ENCODE assay signal across 8 cellular contexts in the genomic region with DNA sequence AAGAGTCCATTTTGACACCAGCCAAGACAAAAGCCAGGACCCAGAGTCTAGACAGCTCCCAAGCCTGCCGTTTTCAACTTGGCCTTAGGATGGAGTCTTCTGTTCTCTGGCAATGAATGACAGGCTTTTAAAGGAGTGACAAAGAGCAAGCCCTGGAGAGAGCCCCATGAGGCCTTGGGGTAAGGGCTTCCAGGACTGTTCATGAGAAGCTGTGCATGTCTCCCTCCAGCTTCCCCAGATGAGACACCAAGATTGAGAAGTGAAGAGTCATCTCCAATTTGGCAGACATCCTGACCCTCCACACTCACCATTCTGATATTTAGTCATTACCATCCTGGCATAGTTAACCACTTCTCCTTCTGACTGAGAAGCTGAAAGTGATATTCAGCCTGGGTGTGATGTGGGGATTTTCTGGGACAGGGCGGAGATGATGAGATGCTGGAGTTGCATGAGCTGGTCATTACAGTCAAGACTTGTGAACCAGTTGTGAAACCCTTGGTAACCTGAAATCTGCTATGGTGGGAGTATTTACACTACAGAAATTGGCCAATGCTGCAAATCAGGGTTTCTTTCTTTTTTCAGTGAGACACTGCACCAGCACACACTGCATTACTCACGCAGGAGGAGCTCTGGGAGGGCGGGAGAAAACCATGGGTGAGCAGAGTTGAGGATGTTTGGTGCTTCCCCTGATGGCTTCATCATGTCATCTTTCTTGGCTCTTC.
DNase-seq lines count a peak whose midpoint lies in the region; ATAC-seq and TF ChIP-seq lines count a peak whose summit lies in the region.

No MANE protein-coding gene starts in this region.

- peak; percentile 84 to 87 for ATAC-seq in activated T-cell treated with anti-CD3 and anti-CD28 coated beads, Interleukin-2, amount 50 U/mL, for 4 hours

- peaks cover 17% of the 10 kb centered on the region for H3K36me3 Mint-ChIP-seq in activated T-cell treated with anti-CD3 and anti-CD28 coated beads, Interleukin-2, amount 50 U/mL, for 4 hours (ENCODE audit: insufficient read depth)
- H3K36me3 Mint-ChIP-seq in immature natural killer cell, result peaks cover 18 to 31% (median 25%) of the 10 kb centered on the region in 3 donors

- H3K4me3 Mint-ChIP-seq in activated T-cell treated with anti-CD3 and anti-CD28 coated beads, Interleukin-2, amount 50 U/mL, for 4 hours, result peak overlapping the region; percentile 78
- peak overlapping the region in 3 of 5 donors; percentile 36 to 68 (median 66) for H3K4me3 Mint-ChIP-seq in immature natural killer cell

- peak overlapping the region; percentile 86 to 99 (median 98) for H3K27ac Mint-ChIP-seq in immature natural killer cell

- DNase-seq in GM13977 (ENCODE audit: low spot score), result peak; percentile 84
- DNase-seq in H4 (ENCODE audit: low spot score), result peak; percentile 36
- DNase-seq in M059J (ENCODE audit: low read depth), result peak; percentile 99
- DNase-seq in activated T-cell treated with anti-CD3 and anti-CD28 coated beads, Interleukin-2, amount 50 U/mL, for 4 hours, result no peak
- no peak for DNase-seq in immature natural killer cell
- peak; percentile 53 to 80 for DNase-seq in stimulated activated CD8-positive, alpha-beta memory T cell treated with anti-CD3 and anti-CD28 coated beads, Interleukin-7, amount 100 ng/mL, for 48 hours (ENCODE audit: extremely low read depth in 1 of 2, low read depth in 1 of 2)
- DNase-seq in ecto neural progenitor cell (ENCODE audit: low spot score), result no peak
- DNase-seq in iPS-NIHi11 (ENCODE audit: low spot score), result no peak

- in situ Hi-C loops in GM13977 (cut with MboI; ENCODE audit: low pct_unique_long_range_greater_than_20kb, low sequenced_read_pairs, unreplicated experiment), result no loop called here

- TF ChIP-seq CTCF in GM13977 (IDR thresholded peaks at IDR 0.05; ENCODE audit: extremely low read depth, insufficient read depth, missing control alignments), result peak; percentile 40

- no peaks in the 10 kb centered on the region for H3K9me3 Mint-ChIP-seq in activated T-cell treated with anti-CD3 and anti-CD28 coated beads, Interleukin-2, amount 50 U/mL, for 4 hours
- H3K9me3 Mint-ChIP-seq in immature natural killer cell, result no peaks in the 10 kb centered on the region

- H3K27me3 Mint-ChIP-seq in activated T-cell treated with anti-CD3 and anti-CD28 coated beads, Interleukin-2, amount 50 U/mL, for 4 hours (ENCODE audit: low read depth), result no peaks in the 10 kb centered on the region
- peaks cover 0 to 2% (median 0%) of the 10 kb centered on the region in 3 donors for H3K27me3 Mint-ChIP-seq in immature natural killer cell (ENCODE audit: low read depth in 3 of 3)

- peaks cover 64% of the 10 kb centered on the region for H3K4me1 Mint-ChIP-seq in activated T-cell treated with anti-CD3 and anti-CD28 coated beads, Interleukin-2, amount 50 U/mL, for 4 hours (ENCODE audit: low read depth)
- peaks cover 63 to 70% of the 10 kb centered on the region in 2 donors for H3K4me1 Mint-ChIP-seq in immature natural killer cell

Comparison
In these comparisons a context has a peak if more than half of its experiments do, and no peak if none do; other contexts are left out.
1. DNase-seq: peak in GM13977 (single experiment), H4 (single experiment), M059J (single experiment) and stimulated activated CD8-positive, alpha-beta memory T cell treated with anti-CD3 and anti-CD28 coated beads, Interleukin-7, amount 100 ng/mL, for 48 hours (2 of 2); none in activated T-cell treated with anti-CD3 and anti-CD28 coated beads, Interleukin-2, amount 50 U/mL, for 4 hours (single experiment), immature natural killer cell (0 of 3), ecto neural progenitor cell (single experiment) and iPS-NIHi11 (single experiment).